In the genomic region with DNA sequence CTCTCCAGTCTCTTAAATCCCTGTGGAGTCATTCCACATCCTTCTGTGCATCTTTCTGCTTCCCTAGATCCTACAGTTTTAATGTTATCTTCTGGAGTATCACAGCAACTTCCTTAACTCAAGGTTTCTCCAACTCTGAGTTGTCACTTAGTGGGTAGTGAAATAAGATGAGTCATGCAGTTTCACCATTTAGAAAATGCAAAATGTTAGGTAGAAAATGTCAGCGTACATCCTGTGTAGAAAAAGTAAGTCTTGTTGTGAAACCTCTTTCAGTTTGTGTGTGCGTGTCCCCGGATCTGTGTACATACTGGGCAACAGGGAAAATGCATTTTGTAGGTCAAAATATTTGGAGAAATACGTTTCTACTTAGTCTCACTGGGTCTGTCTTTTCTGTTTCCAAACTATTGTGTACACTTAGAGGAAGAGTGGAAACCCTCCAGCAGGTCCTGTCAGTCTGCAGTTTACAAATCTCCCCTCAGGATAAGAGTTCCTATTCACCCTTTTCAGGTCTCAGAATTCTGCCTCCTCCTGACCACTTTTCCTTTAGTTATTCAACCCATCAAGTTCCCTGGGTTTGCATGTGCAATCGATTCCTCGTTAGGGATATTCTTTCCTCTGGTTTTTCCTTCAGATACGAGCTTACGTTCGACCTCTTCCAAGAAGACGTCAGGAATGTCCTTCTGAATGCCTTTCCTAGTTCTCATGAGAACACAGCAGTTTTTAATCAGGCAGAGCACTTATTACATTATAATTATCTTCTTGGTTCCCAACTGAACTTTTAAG, we compare ENCODE assay signal across 8 cellular contexts.
DNase-seq lines count a peak whose midpoint lies in the region; ATAC-seq and TF ChIP-seq lines count a peak whose summit lies in the region.

No MANE protein-coding gene starts in this region.

- peak overlapping the region; percentile 89 for H3K9ac ChIP-seq in mammary epithelial cell (ENCODE audit: insufficient read depth, low read length)

- POLR2A ChIA-PET in OCI-LY7 (lab: Charles Lee), result interaction anchor here (0.8 to 1.9 kb wide), 9 partner anchors 8 to 263 kb away, joined by 3 to 10 read pairs (median 4); no protein-coding TSS in a partner anchor

- H3K36me3 ChIP-seq in OCI-LY7 (ENCODE audit: insufficient read depth, low read length) (no peaks in the 10 kb centered on the region), mammary epithelial cell (ENCODE audit: insufficient read depth, low read length) (no peaks in the 10 kb centered on the region)

- ATAC-seq in GM18858 (IDR thresholded peaks at IDR 0.05; ENCODE audit: unreplicated experiment) (peak; percentile 94), HG03025 (IDR thresholded peaks at IDR 0.05; ENCODE audit: low FRiP score, unreplicated experiment) (peak; percentile 91)

- BruUV-seq in OCI-LY7 (replicated peaks; lab: Mats Ljungman, UMichigan), result no TSS peak
- BruUV-seq in mammary epithelial cell (replicated peaks; lab: Mats Ljungman, UMichigan), result no TSS peak

- H3K79me2 ChIP-seq in OCI-LY7 (ENCODE audit: insufficient read depth, low read depth, low read length) (peaks cover 6% of the 10 kb centered on the region; the same call in 1 of the 2 replicates), mammary epithelial cell (ENCODE audit: insufficient read depth, low read length) (peaks cover 3% of the 10 kb centered on the region)

- H3K9me3 ChIP-seq in OCI-LY7 (ENCODE audit: low read length) (no peaks in the 10 kb centered on the region), mammary epithelial cell (replicated peaks; ENCODE audit: insufficient read depth, low read length) (no peaks in the 10 kb centered on the region)

- H3K4me3 ChIP-seq in AG10803 (ENCODE audit: low read length) (peak overlapping the region; percentile 50), OCI-LY7 (ENCODE audit: low read depth, low read length, poor library complexity, severe bottlenecking) (peak overlapping the region; percentile 60), mammary epithelial cell (replicated peaks in 1 of 3; ENCODE audit: insufficient read depth in 1 of 3, low read depth in 2 of 3, low read length in 3 of 3) (peak overlapping the region; percentile 25 to 53 (median 42))

- intact Hi-C loops in OCI-LY7 (cut with micrococcal nuclease; ENCODE audit: unreplicated experiment) (no loop called here), mammary epithelial cell (cut with micrococcal nuclease) (no loop called here)

- H3K27ac ChIP-seq in OCI-LY7 (ENCODE audit: low read depth, low read length, poor library complexity, severe bottlenecking) (peak overlapping the region; percentile 77), mammary epithelial cell (ENCODE audit: insufficient read depth, low read depth, low read length) (peak overlapping the region; percentile 99), temporal lobe (ENCODE audit: low read depth, low read length) (peak overlapping the region; percentile 92)

- in situ Hi-C loops in mammary epithelial cell (cut with MboI; ENCODE audit: low sequenced_read_pairs in 2 of 2), result loop anchor here (5.0 kb wide), 2 partner anchors 52 to 153 kb away; partner anchors contain the start of gene TGIF1 (in 1 of the 2)

- H4K20me1 ChIP-seq in OCI-LY7 (ENCODE audit: insufficient read depth, low read length), result no peaks in the 10 kb centered on the region
- no peaks in the 10 kb centered on the region for H4K20me1 ChIP-seq in mammary epithelial cell (ENCODE audit: insufficient read depth, low read length)

- H3K4me1 ChIP-seq in OCI-LY7 (ENCODE audit: insufficient read depth, low read length, poor library complexity, severe bottlenecking), result peaks cover 46% of the 10 kb centered on the region
- peaks cover 35% of the 10 kb centered on the region for H3K4me1 ChIP-seq in mammary epithelial cell (ENCODE audit: insufficient read depth, low read length)

- dilution Hi-C loops in mammary epithelial cell (cut with HindIII; ENCODE audit: low sequenced_read_pairs), result loop anchor here (5.0 kb wide), 1 partner anchor 62 kb away; no protein-coding TSS in a partner anchor

- DNase-seq in AG10803 (ENCODE audit: low read depth) (peak; percentile 99), OCI-LY7 (ENCODE audit: low spot score) (peak; percentile 75), mammary epithelial cell (peak; percentile 91), kidney tubule cell (ENCODE audit: low spot score) (peak; percentile 95), AG08396 (ENCODE audit: low spot score) (no peak)

- no peaks in the 10 kb centered on the region for H3K9me2 ChIP-seq in OCI-LY7 (ENCODE audit: insufficient read depth, low read length)

- no peaks in the 10 kb centered on the region for H3K27me3 ChIP-seq in mammary epithelial cell (ENCODE audit: insufficient read depth, low read length)

- WGBS in mammary epithelial cell (ENCODE audit: low coverage, missing lambda C conversion rate), result 22% methylated on average over 9 of the region's 10 CpGs

- peak overlapping the region; percentile 73 for H3K4me2 ChIP-seq in OCI-LY7 (ENCODE audit: low read length)
- peak overlapping the region; percentile 91 for H3K4me2 ChIP-seq in mammary epithelial cell (ENCODE audit: insufficient read depth, low read depth, low read length)

- H2AFZ ChIP-seq in OCI-LY7 (ENCODE audit: low read length), result peak overlapping the region; percentile 70; the same call in 1 of the 2 replicates
- peak overlapping the region; percentile 42 for H2AFZ ChIP-seq in mammary epithelial cell (ENCODE audit: low read depth, low read length)

- TF ChIP-seq CTCF in AG10803 (conservative IDR thresholded peaks at IDR 0.05; ENCODE audit: low read length), result 0 out of 2 replicates have a peak, but pooled peaks have one; percentile 3
- TF ChIP-seq CTCF in OCI-LY7 (conservative IDR thresholded peaks at IDR 0.05; ENCODE audit: low read length), result no peak
- TF ChIP-seq CTCF in mammary epithelial cell (conservative IDR thresholded peaks at IDR 0.05 in 1 of 2, IDR thresholded peaks at IDR 0.05 in 1 of 2; ENCODE audit: extremely low read depth in 1 of 2, insufficient read depth in 1 of 2, low read depth in 1 of 2, low read length in 2 of 2), result no peak

- CTCF ChIA-PET in OCI-LY7 (lab: Charles Lee; ENCODE audit: unreplicated experiment), result interaction anchor here (1.5 kb wide), 1 partner anchor 8 kb away, joined by 6 read pairs; no protein-coding TSS in a partner anchor
- CTCF ChIA-PET in mammary epithelial cell (lab: Charles Lee; ENCODE audit: low non-redundant PET), result interaction anchor here (0.8 kb wide), 1 partner anchor 60 kb away, joined by 4 read pairs; no protein-coding TSS in a partner anchor
